9 cellular contexts compared by ENCODE assay signal in the genomic region with DNA sequence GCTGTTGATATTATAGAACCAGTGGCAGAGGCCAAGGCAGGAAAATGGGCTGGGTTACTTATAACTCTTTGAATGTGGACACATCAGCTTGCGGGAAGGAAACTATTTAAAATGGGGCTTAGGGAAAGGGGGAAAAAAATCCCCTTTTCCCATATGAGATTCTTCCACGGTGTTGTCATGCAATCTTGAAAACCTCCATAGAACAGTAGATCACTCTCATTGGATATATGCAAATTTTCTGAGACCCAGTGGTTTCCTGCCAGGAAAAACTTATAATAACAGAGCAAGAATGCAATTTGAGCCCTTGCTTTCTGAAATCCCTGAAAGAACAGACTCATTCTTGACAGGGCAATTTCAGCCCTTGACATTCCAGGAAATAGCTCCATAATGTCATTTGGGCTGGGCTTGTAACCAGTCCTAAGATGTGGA. TPM values are rescaled to one million over a fixed set of nuclear protein-coding genes. Genes with fewer than 3 reads are reported as not detected.
A peak's percentile ranks its signal among the peaks of the same experiment; 100 is the strongest.
DNase-seq lines count a peak whose midpoint lies in the region; ATAC-seq, FAIRE-seq and TF ChIP-seq lines count a peak whose summit lies in the region.
"Had no signal": no experiment of that assay in that cellular context is flagged by ENCODE, and none has a peak within 500 bp of the region (broad histone marks: within the 10 kb centered on the region; RNA-seq: fewer than 3 reads in every experiment).

No MANE protein-coding gene starts in this region.

- in situ Hi-C loops in Caki2 (cut with HindIII; ENCODE audit: low pct_unique_long_range_greater_than_20kb, low sequenced_read_pairs) (no loop called here), GM13976 (cut with MboI; ENCODE audit: low sequenced_read_pairs, unreplicated experiment) (no loop called here)

- H3K4me1 ChIP-seq in osteoblast (ENCODE audit: insufficient read depth, low read length) = peaks cover 58% of the 10 kb centered on the region

- no peak overlapping the region for H3K4me3 Mint-ChIP-seq in activated T-cell treated with anti-CD3 and anti-CD28 coated beads, Interleukin-2, amount 50 U/mL, for 24 hours

- H3K4me2 ChIP-seq in osteoblast (ENCODE audit: insufficient read depth, low read length) = peak overlapping the region; percentile 65

- H3K27ac ChIP-seq in osteoblast (ENCODE audit: low read depth, low read length) = peak overlapping the region; percentile 97

- no peaks in the 10 kb centered on the region for H3K9me3 ChIP-seq in osteoblast (ENCODE audit: low read depth, low read length)

- H4K20me1 ChIP-seq in osteoblast (ENCODE audit: insufficient read depth, low read length) = no peaks in the 10 kb centered on the region

- no peak for ATAC-seq in HG02840 (IDR thresholded peaks at IDR 0.05; ENCODE audit: low FRiP score, unreplicated experiment)
- ATAC-seq in GM19397 (IDR thresholded peaks at IDR 0.05; ENCODE audit: unreplicated experiment) = no peak

- DNase-seq in Caki2 (ENCODE audit: low read depth) (peak; percentile 96), RCC 7860 (ENCODE audit: low spot score) (peak; percentile 98), fibroblast of the aortic adventitia (ENCODE audit: low read depth) (peak; percentile 97), osteoblast (ENCODE audit: insufficient read length, low spot score, missing footprints) (peak; percentile 84), GM13976 (ENCODE audit: low spot score) (no peak)
- no peak for DNase-seq in activated T-cell treated with anti-CD3 and anti-CD28 coated beads, Interleukin-2, amount 50 U/mL, for 24 hours

- no peak overlapping the region for H3K4me3 ChIP-seq in fibroblast of the aortic adventitia (ENCODE audit: low read depth, low read length)
- H3K4me3 ChIP-seq in osteoblast (ENCODE audit: insufficient read depth, low read length) = no peak overlapping the region

- no peaks in the 10 kb centered on the region for H3K9me3 Mint-ChIP-seq in activated T-cell treated with anti-CD3 and anti-CD28 coated beads, Interleukin-2, amount 50 U/mL, for 24 hours

- no peaks in the 10 kb centered on the region for H3K79me2 ChIP-seq in osteoblast (ENCODE audit: insufficient read depth, low read length)

- no peaks in the 10 kb centered on the region for H3K27me3 ChIP-seq in osteoblast (ENCODE audit: insufficient read depth, low read length)

- H3K4me1 Mint-ChIP-seq in activated T-cell treated with anti-CD3 and anti-CD28 coated beads, Interleukin-2, amount 50 U/mL, for 24 hours (ENCODE audit: low read depth) = peaks cover 15% of the 10 kb centered on the region

- no peak overlapping the region for H3K27ac Mint-ChIP-seq in activated T-cell treated with anti-CD3 and anti-CD28 coated beads, Interleukin-2, amount 50 U/mL, for 24 hours

- FAIRE-seq in RCC 7860 (lab: Jason Lieb, UNC) = peak; percentile 97

- no peak overlapping the region for H2AFZ ChIP-seq in osteoblast (ENCODE audit: low read length)

- H3K36me3 ChIP-seq in osteoblast (ENCODE audit: insufficient read depth, low read length) = no peaks in the 10 kb centered on the region

- no peaks in the 10 kb centered on the region for H3K36me3 Mint-ChIP-seq in activated T-cell treated with anti-CD3 and anti-CD28 coated beads, Interleukin-2, amount 50 U/mL, for 24 hours (ENCODE audit: low read depth)

- H3K27me3 Mint-ChIP-seq in activated T-cell treated with anti-CD3 and anti-CD28 coated beads, Interleukin-2, amount 50 U/mL, for 24 hours = peaks cover 7% of the 10 kb centered on the region

- TF ChIP-seq CTCF in fibroblast of the aortic adventitia (IDR thresholded peaks at IDR 0.05; ENCODE audit: insufficient read depth, low read length) (no peak), osteoblast (IDR thresholded peaks at IDR 0.05; ENCODE audit: extremely low read depth, low read depth, low read length) (no peak), GM13976 (IDR thresholded peaks at IDR 0.05; ENCODE audit: borderline replicate concordance, control extremely low read depth, extremely low read depth, insufficient read depth, missing control alignments) (no peak)

RNA-seq across cellular contexts. Expression of gene TMEM212, which starts 31.1 kb away (rescaled TPM):
- total RNA-seq in Caki2 (2014; rRNA removed; shearing (Covaris generic); ENCODE audit: low replicate concordance) = not detected in 2 replicates
- total RNA-seq in fibroblast of the aortic adventitia (ENCODE audit: low replicate concordance) = not detected in 2 replicates
- not detected in 2 replicates for total RNA-seq in osteoblast
- total RNA-seq: temporal lobe had no signal

Comparison
In these comparisons a context has a peak if more than half of its experiments do, and no peak if none do; other contexts are left out.
1. DNase-seq: peak in Caki2 (single experiment), RCC 7860 (single experiment), fibroblast of the aortic adventitia (single experiment) and osteoblast (single experiment); none in GM13976 (single experiment) and activated T-cell treated with anti-CD3 and anti-CD28 coated beads, Interleukin-2, amount 50 U/mL, for 24 hours (single experiment).